8 cellular contexts compared by ENCODE assay signal in the genomic region with DNA sequence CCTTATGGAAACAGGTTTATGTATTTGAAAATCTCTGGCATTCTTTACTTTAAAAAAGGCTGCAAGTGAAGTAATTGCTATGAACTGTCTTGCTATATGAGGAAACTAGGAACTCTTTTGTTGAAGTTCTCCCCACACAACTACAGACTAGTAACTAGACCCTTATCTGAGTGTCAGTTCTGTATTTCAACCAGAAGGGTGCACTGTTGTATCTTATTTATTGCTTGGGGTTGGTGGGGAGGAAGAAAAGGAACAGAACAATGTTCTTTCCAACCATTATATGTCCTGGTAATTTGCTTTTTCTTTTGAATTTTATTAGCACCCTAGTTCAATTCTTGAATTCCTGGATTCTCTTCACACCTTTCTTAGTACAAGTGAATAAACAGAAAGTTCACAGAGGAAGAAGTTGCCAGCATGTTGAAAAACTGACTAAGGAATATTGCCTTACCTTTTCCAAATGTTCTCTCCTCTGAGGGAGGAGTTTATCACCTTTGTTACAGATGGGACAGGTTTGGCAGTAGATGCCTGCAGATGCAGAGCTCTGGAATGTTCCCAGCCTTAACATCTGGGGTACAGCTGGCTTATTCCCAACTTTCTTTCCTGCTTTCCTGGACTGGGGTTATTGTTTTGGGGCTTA.
DNase-seq lines count a peak whose midpoint lies in the region; ATAC-seq, FAIRE-seq and TF ChIP-seq lines count a peak whose summit lies in the region.

No MANE protein-coding gene starts in this region.

- H3K9ac ChIP-seq in GM12878 (ENCODE audit: control insufficient read depth, insufficient read depth, low read length), result no peak overlapping the region

- no peaks in the 10 kb centered on the region for H3K27me3 ChIP-seq in GM12878 (replicated peaks in 1 of 2; ENCODE audit: control insufficient read depth in 2 of 2, insufficient read depth in 2 of 2, low read length in 1 of 2)
- H3K27me3 ChIP-seq in stomach, result no peaks in the 10 kb centered on the region

- TF ChIP-seq RAD21 in GM12878 (IDR thresholded peaks at IDR 0.05; ENCODE audit: insufficient read depth, low read depth, low read length), result peak; percentile 92

- no peaks in the 10 kb centered on the region for H3K4me1 Mint-ChIP-seq in immature natural killer cell

- BruUV-seq in GM12878 (replicated peaks; lab: Mats Ljungman, UMichigan), result no TSS peak

- intact Hi-C loops in GM12878 (cut with micrococcal nuclease; ENCODE audit: unreplicated experiment), result loop anchor here (1.0 to 5.0 kb wide), 9 partner anchors 35 to 645 kb away; no protein-coding TSS in a partner anchor
- intact Hi-C loops in stomach (cut with DNase I; ENCODE audit: low total_unique reads), result no loop called here

- peak; percentile 69 to 75 for DNase-seq in AML-193 (lab: John Stamatoyannopoulos, UW)
- no peak for DNase-seq in GM12892 (ENCODE audit: insufficient read length)
- peak; percentile 37 for DNase-seq in NCI-H2227 treated with DMSO at 0.1 percent for 48 hours (lab: John Stamatoyannopoulos, UW)
- peak; percentile 19 for DNase-seq in GM12878 (ENCODE audit: low read depth, low spot score)
- DNase-seq in immature natural killer cell, result peak; percentile 19 to 47 (median 32)
- no peak for DNase-seq in stomach

- no peaks in the 10 kb centered on the region for H3K9me3 ChIP-seq in GM12878 (replicated peaks; ENCODE audit: control insufficient read depth, insufficient read depth, low read length)
- H3K9me3 ChIP-seq in stomach, result no peaks in the 10 kb centered on the region

- ATAC-seq in HG03025 (IDR thresholded peaks at IDR 0.05; ENCODE audit: low FRiP score, unreplicated experiment) (peak; percentile 49), GM12878 (peak; percentile 97), HG03571 (IDR thresholded peaks at IDR 0.05; ENCODE audit: unreplicated experiment) (no peak)

- peak; percentile 52 to 73 (median 66) for TF ChIP-seq CTCF in GM12878 (IDR thresholded peaks at IDR 0.05 in 2 of 3, conservative IDR thresholded peaks at IDR 0.05 in 1 of 3; ENCODE audit: control insufficient read depth in 2 of 3, extremely low read depth in 1 of 3, insufficient read depth in 1 of 3, low read depth in 3 of 3, low read length in 3 of 3)
- TF ChIP-seq CTCF in stomach (IDR thresholded peaks at IDR 0.05), result peak in 5 of 7 experiments; percentile 36 to 68 (median 57)

- no peaks in the 10 kb centered on the region for H3K27me3 Mint-ChIP-seq in immature natural killer cell (ENCODE audit: low read depth in 3 of 3)

- H3K4me2 ChIP-seq in GM12878 (ENCODE audit: control insufficient read depth, insufficient read depth), result no peak overlapping the region

- H3K4me3 ChIP-seq in GM12878, result no peak overlapping the region
- no peak overlapping the region for H3K4me3 ChIP-seq in stomach

- no peaks in the 10 kb centered on the region for H3K36me3 ChIP-seq in GM12878 (ENCODE audit: control insufficient read depth in 2 of 2, insufficient read depth in 2 of 2, low read length in 1 of 2)
- no peaks in the 10 kb centered on the region for H3K36me3 ChIP-seq in stomach

- no peak overlapping the region for H3K4me3 Mint-ChIP-seq in immature natural killer cell

- TF ChIP-seq EP300 in GM12878 (IDR thresholded peaks at IDR 0.05; ENCODE audit: borderline replicate concordance in 1 of 2, control insufficient read depth in 1 of 2, low read depth in 2 of 2, low read length in 2 of 2) (no peak), stomach (IDR thresholded peaks at IDR 0.05) (no peak)

- no peak overlapping the region for H3K27ac Mint-ChIP-seq in immature natural killer cell

- CTCF ChIA-PET in GM12878 (lab: Yijun Ruan, JAX), result interaction anchor here (0.7 to 6.4 kb wide), 31 partner anchors 23 to 647 kb away, joined by 3 to 75 read pairs (median 6); no protein-coding TSS in a partner anchor

- no peaks in the 10 kb centered on the region for H4K20me1 ChIP-seq in GM12878 (ENCODE audit: control insufficient read depth, insufficient read depth)

- peak; percentile 85 for FAIRE-seq in GM12892 (lab: Jason Lieb, UNC)
- FAIRE-seq in GM12878 (lab: Jason Lieb, UNC), result peak; percentile 93

- no peaks in the 10 kb centered on the region for H3K36me3 Mint-ChIP-seq in immature natural killer cell

- no peaks in the 10 kb centered on the region for H3K79me2 ChIP-seq in GM12878 (ENCODE audit: control insufficient read depth, insufficient read depth, low read length)

- H3K9me3 Mint-ChIP-seq in immature natural killer cell, result no peaks in the 10 kb centered on the region

- TF ChIP-seq POLR2A in GM12892 (IDR thresholded peaks at IDR 0.05; ENCODE audit: low read depth, low read length) (no peak), GM12878 (IDR thresholded peaks at IDR 0.05; ENCODE audit: low read depth, low read length) (no peak), stomach (IDR thresholded peaks at IDR 0.05) (no peak)

- POLR2A ChIA-PET in GM12878 (lab: Charles Lee), result no interaction called here

- in situ Hi-C loops in GM12878 (cut with MboI), result loop anchor here (5.0 kb wide), 2 partner anchors 360 to 650 kb away; no protein-coding TSS in a partner anchor

- RAD21 ChIA-PET in GM12878 (lab: Charles Lee; ENCODE audit: unreplicated experiment), result interaction anchor here (0.8 to 4.5 kb wide), 21 partner anchors 23 to 662 kb away, joined by 3 to 33 read pairs (median 4); no protein-coding TSS in a partner anchor

- H3K4me1 ChIP-seq in GM12878 (ENCODE audit: control insufficient read depth, insufficient read depth, low read length) (no peaks in the 10 kb centered on the region), stomach (no peaks in the 10 kb centered on the region)

- no peak overlapping the region for H2AFZ ChIP-seq in GM12878 (ENCODE audit: control insufficient read depth, low read depth, low read length)

- no peak overlapping the region for H3K27ac ChIP-seq in GM12878 (ENCODE audit: control insufficient read depth, insufficient read depth)
- no peak overlapping the region for H3K27ac ChIP-seq in stomach

- SMC1A ChIA-PET in GM12878 (lab: Charles Lee; ENCODE audit: uncharacterized antibody, unreplicated experiment), result interaction anchor here (0.6 to 4.6 kb wide), 47 partner anchors 17 to 646 kb away, joined by 3 to 57 read pairs (median 4); no protein-coding TSS in a partner anchor

TF ChIP-seq in GM12878, 131 proteins besides CTCF, POLR2A, EP300 and RAD21 (continues in another document):
- TF ChIP-seq MTA3 (IDR thresholded peaks at IDR 0.05; ENCODE audit: borderline replicate concordance, low read length), result no peak
- 0 out of 2 replicates have a peak, but pooled peaks have one; percentile 25 for TF ChIP-seq ZNF24 (IDR thresholded peaks at IDR 0.05)
- TF ChIP-seq RFX5 (IDR thresholded peaks at IDR 0.05; ENCODE audit: low read depth, low read length), result no peak
- TF ChIP-seq LARP7 (IDR thresholded peaks at IDR 0.05), result no peak
- TF ChIP-seq, protein P1, sequence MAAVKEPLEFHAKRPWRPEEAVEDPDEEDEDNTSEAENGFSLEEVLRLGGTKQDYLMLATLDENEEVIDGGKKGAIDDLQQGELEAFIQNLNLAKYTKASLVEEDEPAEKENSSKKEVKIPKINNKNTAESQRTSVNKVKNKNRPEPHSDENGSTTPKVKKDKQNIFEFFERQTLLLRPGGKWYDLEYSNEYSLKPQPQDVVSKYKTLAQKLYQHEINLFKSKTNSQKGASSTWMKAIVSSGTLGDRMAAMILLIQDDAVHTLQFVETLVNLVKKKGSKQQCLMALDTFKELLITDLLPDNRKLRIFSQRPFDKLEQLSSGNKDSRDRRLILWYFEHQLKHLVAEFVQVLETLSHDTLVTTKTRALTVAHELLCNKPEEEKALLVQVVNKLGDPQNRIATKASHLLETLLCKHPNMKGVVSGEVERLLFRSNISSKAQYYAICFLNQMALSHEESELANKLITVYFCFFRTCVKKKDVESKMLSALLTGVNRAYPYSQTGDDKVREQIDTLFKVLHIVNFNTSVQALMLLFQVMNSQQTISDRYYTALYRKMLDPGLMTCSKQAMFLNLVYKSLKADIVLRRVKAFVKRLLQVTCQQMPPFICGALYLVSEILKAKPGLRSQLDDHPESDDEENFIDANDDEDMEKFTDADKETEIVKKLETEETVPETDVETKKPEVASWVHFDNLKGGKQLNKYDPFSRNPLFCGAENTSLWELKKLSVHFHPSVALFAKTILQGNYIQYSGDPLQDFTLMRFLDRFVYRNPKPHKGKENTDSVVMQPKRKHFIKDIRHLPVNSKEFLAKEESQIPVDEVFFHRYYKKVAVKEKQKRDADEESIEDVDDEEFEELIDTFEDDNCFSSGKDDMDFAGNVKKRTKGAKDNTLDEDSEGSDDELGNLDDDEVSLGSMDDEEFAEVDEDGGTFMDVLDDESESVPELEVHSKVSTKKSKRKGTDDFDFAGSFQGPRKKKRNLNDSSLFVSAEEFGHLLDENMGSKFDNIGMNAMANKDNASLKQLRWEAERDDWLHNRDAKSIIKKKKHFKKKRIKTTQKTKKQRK (IDR thresholded peaks at IDR 0.05; ENCODE audit: low read depth, low read length), result no peak
- no peak for TF ChIP-seq SMAD5 (IDR thresholded peaks at IDR 0.05; ENCODE audit: low read depth)
- TF ChIP-seq BRCA1 (IDR thresholded peaks at IDR 0.05; ENCODE audit: low read depth, low read length), result no peak
- no peak for TF ChIP-seq EZH2 (IDR thresholded peaks at IDR 0.05; ENCODE audit: borderline replicate concordance, control insufficient read depth, low read depth, low read length)
- peak; percentile 36; a peak in 1 of 4 replicates for TF ChIP-seq IKZF2 (IDR thresholded peaks at IDR 0.05)
- no peak for TF ChIP-seq KAT2A (conservative IDR thresholded peaks at IDR 0.05; ENCODE audit: control insufficient read depth, low read depth, low read length)
- TF ChIP-seq SMC3 (IDR thresholded peaks at IDR 0.05; ENCODE audit: borderline replicate concordance, low read length), result peak; percentile 80
- no peak for TF ChIP-seq ELK1 (IDR thresholded peaks at IDR 0.05; ENCODE audit: low read depth, low read length)
- no peak for TF ChIP-seq FOS (IDR thresholded peaks at IDR 0.05; ENCODE audit: borderline replicate concordance, extremely low read depth, insufficient read length)
- TF ChIP-seq TBL1XR1 (IDR thresholded peaks at IDR 0.05; ENCODE audit: low read depth, low read length), result no peak
- no peak for TF ChIP-seq HDGF (IDR thresholded peaks at IDR 0.05)

Comparison
In these comparisons a context has a peak if more than half of its experiments do, and no peak if none do; other contexts are left out.
1. DNase-seq: peak in AML-193 (2 of 2), NCI-H2227 treated with DMSO at 0.1 percent for 48 hours (single experiment), GM12878 (single experiment) and immature natural killer cell (3 of 3); none in GM12892 (single experiment) and stomach (single experiment).